In the genomic region with DNA sequence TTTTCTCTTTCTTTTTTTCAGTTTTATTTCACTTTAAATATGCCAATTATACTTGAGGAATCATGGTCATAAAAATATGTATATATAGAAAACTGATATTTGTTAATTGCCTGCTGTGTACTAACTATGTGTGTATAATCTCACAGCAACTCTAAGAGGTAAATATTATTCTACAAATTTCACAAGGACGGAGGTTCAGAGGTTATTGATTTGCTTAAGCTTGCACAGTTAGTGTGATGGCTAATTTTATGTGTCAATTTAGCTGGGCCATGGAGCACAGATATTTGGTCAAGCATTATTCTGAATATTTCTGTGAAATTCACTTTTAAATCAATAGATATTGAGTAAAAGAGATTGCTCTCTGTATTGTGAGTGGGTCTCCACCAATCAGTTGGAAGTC, we compare ENCODE assay signal across 32 cellular contexts.
A peak's percentile ranks its signal among the peaks of the same experiment; 100 is the strongest.
DNase-seq lines count a peak whose midpoint lies in the region; ATAC-seq, FAIRE-seq and TF ChIP-seq lines count a peak whose summit lies in the region.
"Had no signal": no experiment of that assay in that cellular context is flagged by ENCODE, and none has a peak within 500 bp of the region (broad histone marks: within the 10 kb centered on the region; RNA-seq: fewer than 3 reads in every experiment).

No MANE protein-coding gene starts in this region.

- H3K4me3 ChIP-seq in right lobe of liver: no peak overlapping the region
- no peak overlapping the region for H3K4me3 ChIP-seq in HepG2 (replicated peaks in 1 of 3; ENCODE audit: insufficient read depth in 1 of 3, low read depth in 2 of 3, low read length in 3 of 3)
- H3K4me3 ChIP-seq: A549; BLaER1; BLaER1 treated with 17β-estradiol and CSF1 and Interleukin-3, amounts not matched to agents 10 nM and 100 nM had no signal

- TF ChIP-seq EP300 in HepG2 (IDR thresholded peaks at IDR 0.05; ENCODE audit: low read depth in 2 of 2, low read length in 2 of 2): no peak
- TF ChIP-seq EP300 in HepG2 (CRISPR knock-in tag; IDR thresholded peaks at IDR 0.05; ENCODE audit: borderline replicate concordance): no peak

- POLR2A ChIA-PET in HepG2 (lab: Yijun Ruan, JAX): no interaction called here

- H3K79me2 ChIP-seq in HepG2 (ENCODE audit: insufficient read depth, low read length): no peaks in the 10 kb centered on the region

- DNase-seq in right lobe of liver (no peak), HepG2 (ENCODE audit: low spot score) (no peak), left lobe of liver (ENCODE audit: low spot score) (no peak), SHP77 treated with DMSO at 0.1 percent for 48 hours (lab: John Stamatoyannopoulos, UW) (no peak), NK-92 (lab: John Stamatoyannopoulos, UW; ENCODE audit: unreplicated experiment) (no peak)
- DNase-seq: 8988T; ACHN; AML-193; BE2C; C1 segment of cervical spinal cord; Caco-2; Calu3; CD4-positive, alpha-beta memory T cell; CD4-positive, alpha-beta T cell; CD4-positive, CD25-positive, alpha-beta regulatory T cell; CD8-positive, alpha-beta memory T cell; CD8-positive, alpha-beta T cell; COR-L47; DMS 273 treated with DMSO at 0.1 percent for 48 hours; DMS153; DMS53; DMS79; DMS79 treated with DMSO at 0.1 percent for 48 hours; DND-41; EL had no signal

- no TSS peak for BruUV-seq in HepG2 (replicated peaks; lab: Mats Ljungman, UMichigan)

- no peaks in the 10 kb centered on the region for H4K20me1 ChIP-seq in HepG2 (ENCODE audit: insufficient read depth, low read length)
- H4K20me1 ChIP-seq: BLaER1; BLaER1 treated with 17β-estradiol and CSF1 and Interleukin-3, amounts not matched to agents 10 nM and 100 nM had no signal

- in situ Hi-C loops in HepG2 (cut with HindIII; ENCODE audit: extremely low pct_ligation_motif_present, low pct_unique_long_range_greater_than_20kb): no loop called here

- H2AFZ ChIP-seq in HepG2 (ENCODE audit: low read length): no peak overlapping the region

- TF ChIP-seq CTCF in right lobe of liver (IDR thresholded peaks at IDR 0.05) (no peak), HepG2 (CRISPR knock-in tag; IDR thresholded peaks at IDR 0.05) (no peak)

- H3K27me3 ChIP-seq in right lobe of liver (no peaks in the 10 kb centered on the region), HepG2 (ENCODE audit: control insufficient read depth in 1 of 2, insufficient read depth in 2 of 2, low read length in 2 of 2) (no peaks in the 10 kb centered on the region)
- H3K27me3 ChIP-seq: BE2C; BLaER1; BLaER1 treated with 17β-estradiol and CSF1 and Interleukin-3, amounts not matched to agents 10 nM and 100 nM had no signal

- H3K36me3 ChIP-seq in right lobe of liver: no peaks in the 10 kb centered on the region
- no peaks in the 10 kb centered on the region for H3K36me3 ChIP-seq in HepG2 (replicated peaks in 1 of 2; ENCODE audit: control insufficient read depth in 1 of 2, insufficient read depth in 2 of 2, low read length in 2 of 2)
- H3K36me3 ChIP-seq: BE2C; BLaER1; BLaER1 treated with 17β-estradiol and CSF1 and Interleukin-3, amounts not matched to agents 10 nM and 100 nM had no signal

- intact Hi-C loops in right lobe of liver (cut with DNase I): no loop called here
- intact Hi-C loops in HepG2 (cut with micrococcal nuclease; ENCODE audit: unreplicated experiment): no loop called here

- no peak for FAIRE-seq in HepG2 (lab: Jason Lieb, UNC)
- peak; percentile 5 for FAIRE-seq in islet of Langerhans (lab: Jason Lieb, UNC)
- FAIRE-seq: A204.1, A549 had no signal

- H3K9ac ChIP-seq in HepG2 (ENCODE audit: insufficient read depth, low read depth, low read length): no peak overlapping the region
- H3K9ac ChIP-seq: BLaER1; BLaER1 treated with 17β-estradiol and CSF1 and Interleukin-3, amounts not matched to agents 10 nM and 100 nM had no signal

- TF ChIP-seq RAD21 in HepG2 (CRISPR knock-in tag; IDR thresholded peaks at IDR 0.05): no peak

- 27% methylated on average over 1 of the region's 1 CpG for WGBS in right lobe of liver (ENCODE audit: insufficient coverage, low coverage, low lambda C conversion rate, missing lambda C conversion rate)
- 74% methylated on average over 1 of the region's 1 CpG for WGBS in HepG2 (ENCODE audit: low lambda C conversion rate)

- ATAC-seq in right lobe of liver (peak; percentile 49 to 75 (median 70)), HepG2 (no peak), left lobe of liver (peak; percentile 68)
- ATAC-seq: A549; CD8-positive, alpha-beta T cell had no signal

- CTCF ChIA-PET in HepG2 (lab: Yijun Ruan, JAX; ENCODE audit: low intra/inter-chr PET ratio, low total read pairs): no interaction called here

- H3K4me1 ChIP-seq in right lobe of liver: peaks cover 0 to 6% (median 0%) of the 10 kb centered on the region in 4 donors
- no peaks in the 10 kb centered on the region for H3K4me1 ChIP-seq in HepG2 (ENCODE audit: insufficient read depth, low read length)
- H3K4me1 ChIP-seq: A549, BE2C, BLaER1, Caco-2 had no signal

- no peaks in the 10 kb centered on the region for H3K9me3 ChIP-seq in right lobe of liver
- no peaks in the 10 kb centered on the region for H3K9me3 ChIP-seq in HepG2 (ENCODE audit: low read length)
- H3K9me3 ChIP-seq: A549, BE2C, Caco-2 had no signal

- no peak overlapping the region for H3K4me2 ChIP-seq in HepG2 (ENCODE audit: low read depth, low read length)
- H3K4me2 ChIP-seq: A549; BLaER1; BLaER1 treated with 17β-estradiol and CSF1 and Interleukin-3, amounts not matched to agents 10 nM and 100 nM had no signal

- TF ChIP-seq POLR2A in right lobe of liver (IDR thresholded peaks at IDR 0.05): no peak
- TF ChIP-seq POLR2A in HepG2 (IDR thresholded peaks at IDR 0.05; ENCODE audit: insufficient read depth in 1 of 2, low read depth in 2 of 2, low read length in 2 of 2): no peak

- H3K27ac ChIP-seq in right lobe of liver: no peak overlapping the region
- H3K27ac ChIP-seq in HepG2 (ENCODE audit: extremely low read length, insufficient read depth, low read length): no peak overlapping the region
- H3K27ac ChIP-seq: 22Rv1; A549; BLaER1; BLaER1 treated with 17β-estradiol and CSF1 and Interleukin-3, amounts not matched to agents 10 nM and 100 nM; C4-2B had no signal

TF ChIP-seq in HepG2, 621 proteins besides CTCF, POLR2A, EP300 and RAD21:
- TF ChIP-seq ZBTB7A (CRISPR knock-in tag; IDR thresholded peaks at IDR 0.05) (no peak), BRD4 (CRISPR knock-in tag; IDR thresholded peaks at IDR 0.05) (no peak), ZNF670 (CRISPR knock-in tag; IDR thresholded peaks at IDR 0.05; ENCODE audit: borderline replicate concordance) (no peak), MIER3 (CRISPR knock-in tag; IDR thresholded peaks at IDR 0.05; ENCODE audit: borderline replicate concordance) (no peak), HMG20A (CRISPR knock-in tag; IDR thresholded peaks at IDR 0.05; ENCODE audit: borderline replicate concordance) (no peak), ZNF329 (CRISPR knock-in tag; IDR thresholded peaks at IDR 0.05; ENCODE audit: low read depth) (no peak), FOXP4 (CRISPR knock-in tag; IDR thresholded peaks at IDR 0.05) (no peak), SMAD3 (CRISPR knock-in tag; IDR thresholded peaks at IDR 0.05) (no peak)
